1 cellular context compared by ENCODE assay signal in genomic region chr3:32557640-32558352, GRCh38.
A peak's percentile ranks its signal among the peaks of the same experiment; 100 is the strongest.
TF ChIP-seq lines count a peak whose summit lies in the region.

No MANE protein-coding gene starts in this region.

TF ChIP-seq in HepG2, 621 proteins besides CTCF, POLR2A, EP300 and RAD21 (continued from another document and continues in another):
- TF ChIP-seq ARID3A (IDR thresholded peaks at IDR 0.05; ENCODE audit: low read depth, low read length) (peak; percentile 53; the same call in 1 of the 2 replicates), TSC22D2 (CRISPR knock-in tag; IDR thresholded peaks at IDR 0.05; ENCODE audit: borderline replicate concordance) (no peak), KDM4B (CRISPR knock-in tag; IDR thresholded peaks at IDR 0.05) (no peak), CEBPG (CRISPR knock-in tag; IDR thresholded peaks at IDR 0.05) (peak; percentile 97), ZNF839 (CRISPR knock-in tag; IDR thresholded peaks at IDR 0.05; ENCODE audit: borderline replicate concordance) (no peak), TARDBP (CRISPR knock-in tag; IDR thresholded peaks at IDR 0.05) (peak; percentile 56; the same call in 1 of the 2 replicates), ZKSCAN1 (IDR thresholded peaks at IDR 0.05; ENCODE audit: low read length) (no peak), ETV5 (CRISPR knock-in tag; IDR thresholded peaks at IDR 0.05; ENCODE audit: borderline replicate concordance) (peak; percentile 69), NCOA1 (CRISPR knock-in tag; IDR thresholded peaks at IDR 0.05) (no peak), THAP11 (CRISPR knock-in tag; IDR thresholded peaks at IDR 0.05) (peak; percentile 66), ZNF644 (CRISPR knock-in tag; IDR thresholded peaks at IDR 0.05; ENCODE audit: low read depth) (no peak), SNAPC2 (CRISPR knock-in tag; IDR thresholded peaks at IDR 0.05) (no peak), ZNF496 (CRISPR knock-in tag; IDR thresholded peaks at IDR 0.05; ENCODE audit: insufficient replicate concordance) (no peak), NONO (IDR thresholded peaks at IDR 0.05) (no peak), NONO (CRISPR knock-in tag; conservative IDR thresholded peaks at IDR 0.05) (peak; percentile 35; the same call in 1 of the 2 replicates), GMEB1 (CRISPR knock-in tag; IDR thresholded peaks at IDR 0.05; ENCODE audit: borderline replicate concordance) (no peak), POLR2AphosphoS5 (IDR thresholded peaks at IDR 0.05; ENCODE audit: low read depth, low read length) (no peak), MTA3 (CRISPR knock-in tag; IDR thresholded peaks at IDR 0.05) (no peak), PHF5A (CRISPR knock-in tag; IDR thresholded peaks at IDR 0.05; ENCODE audit: low read depth, unreplicated experiment) (no peak), SAFB2 (CRISPR knock-in tag; IDR thresholded peaks at IDR 0.05; ENCODE audit: borderline replicate concordance, low read depth) (no peak), HIC2 (CRISPR knock-in tag; IDR thresholded peaks at IDR 0.05; ENCODE audit: low read depth) (no peak), NFRKB (IDR thresholded peaks at IDR 0.05) (no peak), DPF2 (CRISPR knock-in tag; IDR thresholded peaks at IDR 0.05; ENCODE audit: borderline replicate concordance, low read depth) (peak; percentile 71), SOX13 (IDR thresholded peaks at IDR 0.05) (no peak), SOX13 (CRISPR knock-in tag; conservative IDR thresholded peaks at IDR 0.05 in 1 of 2, IDR thresholded peaks at IDR 0.05 in 1 of 2) (peak in 1 of 2 experiments; percentile 44; a peak in 1 of 4 replicates), ZNF329 (CRISPR knock-in tag; IDR thresholded peaks at IDR 0.05; ENCODE audit: low read depth) (no peak), ZNF615 (CRISPR knock-in tag; IDR thresholded peaks at IDR 0.05; ENCODE audit: borderline replicate concordance) (no peak), ZNF670 (CRISPR knock-in tag; IDR thresholded peaks at IDR 0.05; ENCODE audit: borderline replicate concordance) (no peak), ZNF816 (CRISPR knock-in tag; IDR thresholded peaks at IDR 0.05; ENCODE audit: borderline replicate concordance) (no peak), SPEN (CRISPR knock-in tag; IDR thresholded peaks at IDR 0.05; ENCODE audit: low read depth) (no peak), ZBTB14 (CRISPR knock-in tag; IDR thresholded peaks at IDR 0.05) (no peak), SP5 (CRISPR knock-in tag; IDR thresholded peaks at IDR 0.05; ENCODE audit: borderline replicate concordance, low read depth) (no peak), CCAR2 (optimal IDR thresholded peaks at IDR 0.05; ENCODE audit: low read depth, low read length) (no peak), HCFC1 (IDR thresholded peaks at IDR 0.05; ENCODE audit: low read depth, low read length) (no peak), ZNF629 (CRISPR knock-in tag; conservative IDR thresholded peaks at IDR 0.05) (no peak), MAFK (conservative IDR thresholded peaks at IDR 0.05 in 1 of 2, IDR thresholded peaks at IDR 0.05 in 1 of 2; ENCODE audit: low read length in 2 of 2) (no peak), ZNF570 (CRISPR knock-in tag; IDR thresholded peaks at IDR 0.05; ENCODE audit: borderline replicate concordance) (no peak), ATF7-NPFF (CRISPR knock-in tag; IDR thresholded peaks at IDR 0.05; ENCODE audit: low read depth) (no peak), MZF1 (CRISPR knock-in tag; IDR thresholded peaks at IDR 0.05; ENCODE audit: borderline replicate concordance) (no peak), ZNF572 (CRISPR knock-in tag; IDR thresholded peaks at IDR 0.05) (no peak), SIN3B (IDR thresholded peaks at IDR 0.05; ENCODE audit: low read length) (no peak), ZNF276 (CRISPR knock-in tag; IDR thresholded peaks at IDR 0.05; ENCODE audit: low read depth) (no peak)
- TF ChIP-seq, protein P1, sequence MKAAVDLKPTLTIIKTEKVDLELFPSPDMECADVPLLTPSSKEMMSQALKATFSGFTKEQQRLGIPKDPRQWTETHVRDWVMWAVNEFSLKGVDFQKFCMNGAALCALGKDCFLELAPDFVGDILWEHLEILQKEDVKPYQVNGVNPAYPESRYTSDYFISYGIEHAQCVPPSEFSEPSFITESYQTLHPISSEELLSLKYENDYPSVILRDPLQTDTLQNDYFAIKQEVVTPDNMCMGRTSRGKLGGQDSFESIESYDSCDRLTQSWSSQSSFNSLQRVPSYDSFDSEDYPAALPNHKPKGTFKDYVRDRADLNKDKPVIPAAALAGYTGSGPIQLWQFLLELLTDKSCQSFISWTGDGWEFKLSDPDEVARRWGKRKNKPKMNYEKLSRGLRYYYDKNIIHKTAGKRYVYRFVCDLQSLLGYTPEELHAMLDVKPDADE (CRISPR knock-in tag; IDR thresholded peaks at IDR 0.05) = no peak
- TF ChIP-seq, protein P2, sequence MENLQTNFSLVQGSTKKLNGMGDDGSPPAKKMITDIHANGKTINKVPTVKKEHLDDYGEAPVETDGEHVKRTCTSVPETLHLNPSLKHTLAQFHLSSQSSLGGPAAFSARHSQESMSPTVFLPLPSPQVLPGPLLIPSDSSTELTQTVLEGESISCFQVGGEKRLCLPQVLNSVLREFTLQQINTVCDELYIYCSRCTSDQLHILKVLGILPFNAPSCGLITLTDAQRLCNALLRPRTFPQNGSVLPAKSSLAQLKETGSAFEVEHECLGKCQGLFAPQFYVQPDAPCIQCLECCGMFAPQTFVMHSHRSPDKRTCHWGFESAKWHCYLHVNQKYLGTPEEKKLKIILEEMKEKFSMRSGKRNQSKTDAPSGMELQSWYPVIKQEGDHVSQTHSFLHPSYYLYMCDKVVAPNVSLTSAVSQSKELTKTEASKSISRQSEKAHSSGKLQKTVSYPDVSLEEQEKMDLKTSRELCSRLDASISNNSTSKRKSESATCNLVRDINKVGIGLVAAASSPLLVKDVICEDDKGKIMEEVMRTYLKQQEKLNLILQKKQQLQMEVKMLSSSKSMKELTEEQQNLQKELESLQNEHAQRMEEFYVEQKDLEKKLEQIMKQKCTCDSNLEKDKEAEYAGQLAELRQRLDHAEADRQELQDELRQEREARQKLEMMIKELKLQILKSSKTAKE (CRISPR knock-in tag; IDR thresholded peaks at IDR 0.05; ENCODE audit: borderline replicate concordance) = no peak
- TF ChIP-seq, protein P3, sequence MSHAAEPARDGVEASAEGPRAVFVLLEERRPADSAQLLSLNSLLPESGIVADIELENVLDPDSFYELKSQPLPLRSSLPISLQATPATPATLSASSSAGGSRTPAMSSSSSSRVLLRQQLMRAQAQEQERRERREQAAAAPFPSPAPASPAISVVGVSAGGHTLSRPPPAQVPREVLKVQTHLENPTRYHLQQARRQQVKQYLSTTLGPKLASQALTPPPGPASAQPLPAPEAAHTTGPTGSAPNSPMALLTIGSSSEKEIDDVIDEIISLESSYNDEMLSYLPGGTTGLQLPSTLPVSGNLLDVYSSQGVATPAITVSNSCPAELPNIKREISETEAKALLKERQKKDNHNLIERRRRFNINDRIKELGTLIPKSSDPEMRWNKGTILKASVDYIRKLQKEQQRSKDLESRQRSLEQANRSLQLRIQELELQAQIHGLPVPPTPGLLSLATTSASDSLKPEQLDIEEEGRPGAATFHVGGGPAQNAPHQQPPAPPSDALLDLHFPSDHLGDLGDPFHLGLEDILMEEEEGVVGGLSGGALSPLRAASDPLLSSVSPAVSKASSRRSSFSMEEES (CRISPR knock-in tag; IDR thresholded peaks at IDR 0.05) = no peak
- TF ChIP-seq, protein P4, sequence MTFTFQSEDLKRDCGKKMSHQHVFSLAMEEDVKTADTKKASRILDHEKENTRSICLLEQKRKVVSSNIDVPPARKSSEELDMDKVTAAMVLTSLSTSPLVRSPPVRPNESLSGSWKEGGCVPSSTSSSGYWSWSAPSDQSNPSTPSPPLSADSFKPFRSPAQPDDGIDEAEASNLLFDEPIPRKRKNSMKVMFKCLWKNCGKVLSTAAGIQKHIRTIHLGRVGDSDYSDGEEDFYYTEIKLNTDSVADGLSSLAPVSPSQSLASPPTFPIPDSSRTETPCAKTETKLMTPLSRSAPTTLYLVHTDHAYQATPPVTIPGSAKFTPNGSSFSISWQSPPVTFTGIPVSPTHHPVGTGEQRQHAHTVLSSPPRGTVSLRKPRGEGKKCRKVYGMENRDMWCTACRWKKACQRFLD (CRISPR knock-in tag; IDR thresholded peaks at IDR 0.05; ENCODE audit: borderline replicate concordance) = no peak
- TF ChIP-seq, protein P5, sequence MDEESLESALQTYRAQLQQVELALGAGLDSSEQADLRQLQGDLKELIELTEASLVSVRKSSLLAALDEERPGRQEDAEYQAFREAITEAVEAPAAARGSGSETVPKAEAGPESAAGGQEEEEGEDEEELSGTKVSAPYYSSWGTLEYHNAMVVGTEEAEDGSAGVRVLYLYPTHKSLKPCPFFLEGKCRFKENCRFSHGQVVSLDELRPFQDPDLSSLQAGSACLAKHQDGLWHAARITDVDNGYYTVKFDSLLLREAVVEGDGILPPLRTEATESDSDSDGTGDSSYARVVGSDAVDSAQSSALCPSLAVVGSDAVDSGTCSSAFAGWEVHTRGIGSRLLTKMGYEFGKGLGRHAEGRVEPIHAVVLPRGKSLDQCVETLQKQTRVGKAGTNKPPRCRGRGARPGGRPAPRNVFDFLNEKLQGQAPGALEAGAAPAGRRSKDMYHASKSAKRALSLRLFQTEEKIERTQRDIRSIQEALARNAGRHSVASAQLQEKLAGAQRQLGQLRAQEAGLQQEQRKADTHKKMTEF (CRISPR knock-in tag; IDR thresholded peaks at IDR 0.05) = 0 out of 2 replicates have a peak, but pooled peaks have one; percentile 45
- TF ChIP-seq, protein P6, sequence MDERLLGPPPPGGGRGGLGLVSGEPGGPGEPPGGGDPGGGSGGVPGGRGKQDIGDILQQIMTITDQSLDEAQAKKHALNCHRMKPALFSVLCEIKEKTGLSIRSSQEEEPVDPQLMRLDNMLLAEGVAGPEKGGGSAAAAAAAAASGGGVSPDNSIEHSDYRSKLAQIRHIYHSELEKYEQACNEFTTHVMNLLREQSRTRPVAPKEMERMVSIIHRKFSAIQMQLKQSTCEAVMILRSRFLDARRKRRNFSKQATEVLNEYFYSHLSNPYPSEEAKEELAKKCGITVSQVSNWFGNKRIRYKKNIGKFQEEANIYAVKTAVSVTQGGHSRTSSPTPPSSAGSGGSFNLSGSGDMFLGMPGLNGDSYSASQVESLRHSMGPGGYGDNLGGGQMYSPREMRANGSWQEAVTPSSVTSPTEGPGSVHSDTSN (CRISPR knock-in tag; IDR thresholded peaks at IDR 0.05) = no peak
